14 cellular contexts compared by ENCODE assay signal in genomic region chr11:32895471-32895870, GRCh38. TPM values are rescaled to one million over a fixed set of nuclear protein-coding genes. Genes with fewer than 3 reads are reported as not detected.
DNase-seq lines count a peak whose midpoint lies in the region; ATAC-seq, FAIRE-seq and TF ChIP-seq lines count a peak whose summit lies in the region.
"Had no signal": no experiment of that assay in that cellular context is flagged by ENCODE, and none has a peak within 500 bp of the region (broad histone marks: within the 10 kb centered on the region; RNA-seq: fewer than 3 reads in every experiment).

No MANE protein-coding gene starts in this region.

- TF ChIP-seq CTCF in cardiac muscle cell (IDR thresholded peaks at IDR 0.05; ENCODE audit: low read depth, low read length) (no peak), H1 (IDR thresholded peaks at IDR 0.05; ENCODE audit: control extremely low read depth in 1 of 3, insufficient read depth in 1 of 3, low read depth in 1 of 3, low read length in 3 of 3) (no peak), smooth muscle cell (IDR thresholded peaks at IDR 0.05; ENCODE audit: borderline replicate concordance, insufficient read depth, poor library complexity, severe bottlenecking) (no peak)

- H2BK20ac ChIP-seq in H1 (ENCODE audit: low read length) = no peak overlapping the region

- H3K9me3 ChIP-seq in cardiac muscle cell (ENCODE audit: low read depth) (no peaks in the 10 kb centered on the region), H1 (ENCODE audit: insufficient read depth in 2 of 2, low read depth in 1 of 2, low read length in 1 of 2) (no peaks in the 10 kb centered on the region), smooth muscle cell (replicated peaks; ENCODE audit: low read depth) (no peaks in the 10 kb centered on the region)

- H3K4me3 ChIP-seq in cardiac muscle cell (peak overlapping the region; percentile 68), H1 (ENCODE audit: extremely low read depth in 1 of 4, insufficient read depth in 2 of 4, low read depth in 3 of 4, low read length in 4 of 4) (peak overlapping the region in 3 of 4 experiments; percentile 88 to 98 (median 98); a peak in 5 of 8 replicates), smooth muscle cell (no peak overlapping the region)

- H3K36me3 ChIP-seq in cardiac muscle cell (no peaks in the 10 kb centered on the region), H1 (ENCODE audit: control insufficient read depth in 2 of 4, insufficient read depth in 4 of 4, low read length in 3 of 4) (peaks cover 0 to 39% (median 3%) of the 10 kb centered on the region in 4 experiments; a peak in 4 of 8 replicates), smooth muscle cell (ENCODE audit: low read depth) (no peaks in the 10 kb centered on the region)

- DNase-seq in cardiac muscle cell (ENCODE audit: low read depth in 1 of 2, low spot score in 1 of 2) (no peak), Right ventricle myocardium inferior (ENCODE audit: missing footprints) (no peak), NCI-H524 (lab: John Stamatoyannopoulos, UW) (peak; percentile 26 to 80), H1 (ENCODE audit: low read depth in 1 of 2, low spot score in 2 of 2) (no peak), smooth muscle cell (lab: John Stamatoyannopoulos, UW; ENCODE audit: unreplicated experiment) (no peak), NCI-H187 treated with DMSO at 0.1 percent for 48 hours (lab: John Stamatoyannopoulos, UW) (no peak), C1 segment of cervical spinal cord (lab: John Stamatoyannopoulos, UW) (no peak)
- DNase-seq: activated CD8-positive, alpha-beta memory T cell treated with anti-CD3 and anti-CD28 coated beads, Interleukin-2, amount 10 ng/mL, durations not matched to agents 7 days and 5 days; hippocampal formation; MM.1S; small intestine; T-cell had no signal

- no peak overlapping the region for H2AK5ac ChIP-seq in H1 (ENCODE audit: low read depth, low read length)

- H3K9ac ChIP-seq in H1 (replicated peaks in 1 of 4; ENCODE audit: extremely low read depth in 1 of 4, low read depth in 3 of 4, low read length in 3 of 4) (peak overlapping the region in 1 of 4 experiments; percentile 47; a peak in 1 of 7 replicates), smooth muscle cell (ENCODE audit: low read depth) (no peak overlapping the region)

- no peaks in the 10 kb centered on the region for H3F3A ChIP-seq in smooth muscle cell (ENCODE audit: low read depth)

- H4K5ac ChIP-seq in H1 (ENCODE audit: insufficient read length, low read depth, low read length) = peak overlapping the region; percentile 78

- no peak for FAIRE-seq in H1 (lab: Jason Lieb, UNC)
- FAIRE-seq: small intestine had no signal

- H3K4me2 ChIP-seq in H1 (ENCODE audit: insufficient read depth in 1 of 2, low read depth in 2 of 2, low read length in 2 of 2) = peak overlapping the region; percentile 69 to 91
- H3K4me2 ChIP-seq in smooth muscle cell = peak overlapping the region; percentile 95

- ATAC-seq in Right ventricle myocardium inferior (no peak), HG03139 (IDR thresholded peaks at IDR 0.05; ENCODE audit: unreplicated experiment) (no peak)
- ATAC-seq: activated CD8-positive, alpha-beta memory T cell treated with anti-CD3 and anti-CD28 coated beads, Interleukin-2, amount 10 ng/mL, durations not matched to agents 7 days and 5 days; HCT116; T-cell had no signal

- H3K27me3 ChIP-seq in cardiac muscle cell (no peaks in the 10 kb centered on the region), H1 (replicated peaks in 1 of 4; ENCODE audit: control insufficient read depth in 3 of 4, extremely low read depth in 1 of 4, insufficient read depth in 3 of 4, low read length in 3 of 4) (no peaks in the 10 kb centered on the region), smooth muscle cell (ENCODE audit: low read depth) (no peaks in the 10 kb centered on the region)

- TF ChIP-seq POLR2A in H1 (IDR thresholded peaks at IDR 0.05; ENCODE audit: control extremely low read depth in 1 of 2, low read depth in 2 of 2, low read length in 2 of 2) = no peak

- peaks cover 17% of the 10 kb centered on the region for H3K4me1 ChIP-seq in cardiac muscle cell (ENCODE audit: low read depth)
- H3K4me1 ChIP-seq in H1 (replicated peaks in 1 of 4; ENCODE audit: control insufficient read depth in 3 of 4, insufficient read depth in 4 of 4, low read length in 3 of 4) = peaks cover 2 to 23% (median 9%) of the 10 kb centered on the region in 4 experiments
- H3K4me1 ChIP-seq in smooth muscle cell (ENCODE audit: low read depth) = peaks cover 16% of the 10 kb centered on the region

- POLR2A ChIA-PET in H1 (lab: Charles Lee; ENCODE audit: partially characterized antibody) = interaction anchor here (1.1 to 4.3 kb wide), 8 partner anchors 9 to 144 kb away, joined by 3 to 35 read pairs (median 5); partner anchors contain the start of gene TCP11L1

- 68% methylated on average over 1 of the region's 1 CpG; no CpG with 5 or more reads in 1 of the 2 experiments for WGBS in H1 (ENCODE audit: extremely low coverage in 1 of 2, insufficient coverage in 1 of 2, insufficient read length in 1 of 2, insufficient replicate concordance in 2 of 2, low coverage in 1 of 2, low lambda C conversion rate in 2 of 2, missing lambda C conversion rate in 1 of 2), 2 experiments
- 56% methylated on average over 1 of the region's 1 CpG for WGBS in smooth muscle cell (ENCODE audit: low lambda C conversion rate)

- peaks cover 5% of the 10 kb centered on the region; the same call in 1 of the 2 replicates for H3K79me1 ChIP-seq in H1 (ENCODE audit: low read depth, low read length)

- no peak overlapping the region for H3K56ac ChIP-seq in H1 (replicated peaks; ENCODE audit: insufficient read length, low read depth, low read length)

- H2AFZ ChIP-seq in H1 (ENCODE audit: low read length) (no peak overlapping the region), smooth muscle cell (ENCODE audit: low read depth) (no peak overlapping the region)

- H3K27ac ChIP-seq in cardiac muscle cell = peak overlapping the region; percentile 96
- H3K27ac ChIP-seq in H1 (ENCODE audit: low read depth, low read length) = no peak overlapping the region
- no peak overlapping the region for H3K27ac ChIP-seq in smooth muscle cell (ENCODE audit: low read depth)

- no peak overlapping the region for H3K23ac ChIP-seq in H1 (ENCODE audit: insufficient read length)

- CTCF ChIA-PET in H1 (lab: Charles Lee; ENCODE audit: partially characterized antibody) = interaction anchor here (0.8 to 3.4 kb wide), 8 partner anchors 9 to 170 kb away, joined by 3 to 14 read pairs (median 4); no protein-coding TSS in a partner anchor

- peaks cover 52 to 72% of the 10 kb centered on the region in 2 experiments for H3K79me2 ChIP-seq in H1 (ENCODE audit: control insufficient read depth in 1 of 2, insufficient read depth in 2 of 2, low read length in 2 of 2)
- H3K79me2 ChIP-seq in smooth muscle cell (ENCODE audit: low read depth) = peaks cover 74% of the 10 kb centered on the region

- no peak overlapping the region for H3K4ac ChIP-seq in H1 (replicated peaks; ENCODE audit: insufficient read length, low read depth, low read length)

- H4K20me1 ChIP-seq in H1 (replicated peaks in 1 of 2; ENCODE audit: control insufficient read depth in 1 of 2, insufficient read depth in 2 of 2, low read length in 2 of 2) = peaks cover 18 to 23% of the 10 kb centered on the region in 2 experiments
- H4K20me1 ChIP-seq in smooth muscle cell (ENCODE audit: low read depth) = peaks cover 40% of the 10 kb centered on the region

- H2BK120ac ChIP-seq in H1 (replicated peaks; ENCODE audit: low read depth, low read length) = no peak overlapping the region

- TF ChIP-seq EP300 in H1 (IDR thresholded peaks at IDR 0.05; ENCODE audit: borderline replicate concordance in 1 of 2, low read depth in 2 of 2, low read length in 2 of 2) = no peak

- H3K14ac ChIP-seq in H1 (ENCODE audit: insufficient read length) = no peak overlapping the region

- H2BK12ac ChIP-seq in H1 (ENCODE audit: low read depth, low read length) = no peak overlapping the region

- no peak for TF ChIP-seq RAD21 in H1 (IDR thresholded peaks at IDR 0.05 in 1 of 2, conservative IDR thresholded peaks at IDR 0.05 in 1 of 2; ENCODE audit: low read depth in 2 of 2, low read length in 2 of 2)

- H3K18ac ChIP-seq in H1 (ENCODE audit: extremely low read depth, low read length) = no peak overlapping the region

- H2BK15ac ChIP-seq in H1 (ENCODE audit: low read length) = no peak overlapping the region

- H3K23me2 ChIP-seq in H1 (ENCODE audit: low read depth, low read length) = no peaks in the 10 kb centered on the region

- no peak overlapping the region for H4K91ac ChIP-seq in H1 (replicated peaks; ENCODE audit: insufficient read length, low read length)

- H2BK5ac ChIP-seq in H1 (ENCODE audit: low read depth, low read length) = no peak overlapping the region

- intact Hi-C loops in Right ventricle myocardium inferior (cut with DNase I) = loop anchor here (10.0 kb wide), 1 partner anchor 311 kb away; the partner anchor contains the start of gene EIF3M

- no peak overlapping the region for H4K8ac ChIP-seq in H1 (ENCODE audit: extremely low read depth, insufficient read depth, low read length)

TF ChIP-seq in H1, 55 proteins besides CTCF, POLR2A, EP300 and RAD21:
- TF ChIP-seq BCL11A (IDR thresholded peaks at IDR 0.05; ENCODE audit: low read depth in 2 of 2, low read length in 2 of 2) = no peak
- peak in 1 of 2 experiments; percentile 37; a peak in 1 of 4 replicates for TF ChIP-seq SIN3A (conservative IDR thresholded peaks at IDR 0.05 in 1 of 2, IDR thresholded peaks at IDR 0.05 in 1 of 2; ENCODE audit: low read depth in 1 of 2, low read length in 2 of 2)

RNA-seq across cellular contexts. Expression of gene QSER1, which starts 2.9 kb away (rescaled TPM):
- 15.9 and 32.1 TPM in 2 replicates for total RNA-seq in cardiac muscle cell
- 4.5 and 9.3 TPM in 2 replicates for polyA plus RNA-seq in cardiac muscle cell
- 14.9 TPM for total RNA-seq in Right ventricle myocardium inferior
- total RNA-seq in H1 (2021; fragmentation: NEBNext Ultra II Directional; extraction: Animal tissue kit (Norgen Biotek cat#: 25700)) = 114 and 117 TPM in 2 replicates
- 16.6 and 29.3 TPM in 2 replicates for polyA plus RNA-seq in H1 (2011; rRNA removed)
- polyA plus RNA-seq in H1 (2011; cell fraction: cytosol; rRNA removed) = 26.1 TPM
- polyA plus RNA-seq in H1 (2011; cell fraction: nucleus; rRNA removed) = 38.3 TPM
- 19.9 to 42.3 TPM (median 30.4 TPM) in 4 replicates for polyA plus RNA-seq in H1 (2012, experiment 1 of 2)
- polyA plus RNA-seq in H1 (2012, experiment 2 of 2) = 1.9 TPM
- polyA plus RNA-seq in H1 (2013, experiment 1 of 2) = 52.7 TPM
- polyA plus RNA-seq in H1 (2013, experiment 2 of 2) = 48.3 TPM
- polyA minus RNA-seq in H1 (2011; rRNA and poly(A)+ RNA removed) = 132 and 174 TPM in 2 replicates
- 81.9 TPM for polyA minus RNA-seq in H1 (2011; cell fraction: cytosol; rRNA and poly(A)+ RNA removed)
- 247 TPM for polyA minus RNA-seq in H1 (2011; cell fraction: nucleus; rRNA and poly(A)+ RNA removed)
- 31.6 and 37.6 TPM in 2 replicates for total RNA-seq in smooth muscle cell
- 4.1 and 5.8 TPM in 2 replicates for polyA plus RNA-seq in smooth muscle cell

Comparison
In these comparisons a context has a peak if more than half of its experiments do, and no peak if none do; other contexts are left out.
1. DNase-seq: peak in NCI-H524 (2 of 2); none in cardiac muscle cell (0 of 2), Right ventricle myocardium inferior (single experiment), H1 (0 of 2), smooth muscle cell (single experiment), NCI-H187 treated with DMSO at 0.1 percent for 48 hours (single experiment) and C1 segment of cervical spinal cord (0 of 14).